ENCODE assay signal across 9 cellular contexts in genomic region chr14:91377700-91378652, GRCh38. TPM values are rescaled to one million over a fixed set of nuclear protein-coding genes. Genes with fewer than 3 reads are reported as not detected.
DNase-seq lines count a peak whose midpoint lies in the region; ATAC-seq and TF ChIP-seq lines count a peak whose summit lies in the region.
"Had no signal": no experiment of that assay in that cellular context is flagged by ENCODE, and none has a peak within 500 bp of the region (broad histone marks: within the 10 kb centered on the region; RNA-seq: fewer than 3 reads in every experiment).

No MANE protein-coding gene starts in this region.

- H3K36me3 ChIP-seq in OCI-LY1 (ENCODE audit: insufficient read depth, low read length) (peaks cover 24% of the 10 kb centered on the region; the same call in 1 of the 2 replicates), colonic mucosa (no peaks in the 10 kb centered on the region)

- DNase-seq in activated CD8-positive, alpha-beta memory T cell treated with anti-CD3 and anti-CD28 coated beads, Interleukin-2, amount 10 ng/mL, durations not matched to agents 7 days and 5 days, result peak; percentile 60
- DNase-seq in activated CD8-positive, alpha-beta memory T cell treated with anti-CD3 and anti-CD28 coated beads, Interleukin-2, amount 50 U/mL, for 48 hours, result no peak
- DNase-seq in colonic mucosa (no peak), chondrocyte (ENCODE audit: low spot score) (no peak), midbrain (lab: John Stamatoyannopoulos, UW) (no peak)
- peak; percentile 41 to 77 for DNase-seq in stimulated activated effector memory CD8-positive, alpha-beta T cell treated with anti-CD3 and anti-CD28 coated beads, Interleukin-12 subunit alpha, Interleukin-12 subunit beta, amount 100 ng/mL, for 72 hours (ENCODE audit: low spot score in 2 of 2)

- no peaks in the 10 kb centered on the region for H3K9me2 ChIP-seq in OCI-LY1 (ENCODE audit: low read depth, low read length)

- H3K9me3 ChIP-seq in OCI-LY1 (ENCODE audit: low read length) (no peaks in the 10 kb centered on the region), colonic mucosa (no peaks in the 10 kb centered on the region)

- no peaks in the 10 kb centered on the region for H4K20me1 ChIP-seq in OCI-LY1 (ENCODE audit: insufficient read depth, low read length)

- H3K27ac Mint-ChIP-seq in activated CD8-positive, alpha-beta memory T cell treated with anti-CD3 and anti-CD28 coated beads, Interleukin-2, amount 10 ng/mL, durations not matched to agents 7 days and 5 days, result peak overlapping the region; percentile 96
- peak overlapping the region; percentile 93 for H3K27ac Mint-ChIP-seq in stimulated activated effector memory CD8-positive, alpha-beta T cell treated with anti-CD3 and anti-CD28 coated beads, Interleukin-12 subunit alpha, Interleukin-12 subunit beta, amount 100 ng/mL, for 72 hours
- H3K27ac Mint-ChIP-seq in chondrocyte (ENCODE audit: unreplicated experiment), result no peak overlapping the region

- H3K27me3 Mint-ChIP-seq in activated CD8-positive, alpha-beta memory T cell treated with anti-CD3 and anti-CD28 coated beads, Interleukin-2, amount 10 ng/mL, durations not matched to agents 7 days and 5 days, result no peaks in the 10 kb centered on the region
- H3K27me3 Mint-ChIP-seq in chondrocyte (ENCODE audit: low read depth), result peaks cover 5% of the 10 kb centered on the region

- H3K9me3 Mint-ChIP-seq in activated CD8-positive, alpha-beta memory T cell treated with anti-CD3 and anti-CD28 coated beads, Interleukin-2, amount 10 ng/mL, durations not matched to agents 7 days and 5 days (ENCODE audit: low read depth), result no peaks in the 10 kb centered on the region
- H3K9me3 Mint-ChIP-seq in stimulated activated effector memory CD8-positive, alpha-beta T cell treated with anti-CD3 and anti-CD28 coated beads, Interleukin-12 subunit alpha, Interleukin-12 subunit beta, amount 100 ng/mL, for 72 hours, result no peaks in the 10 kb centered on the region
- H3K9me3 Mint-ChIP-seq in chondrocyte (ENCODE audit: low read depth), result no peaks in the 10 kb centered on the region

- H3F3A ChIP-seq in OCI-LY1 (ENCODE audit: insufficient read depth, low read length), result no peaks in the 10 kb centered on the region; the same call in 1 of the 2 replicates

- peak; percentile 10 for ATAC-seq in activated CD8-positive, alpha-beta memory T cell treated with anti-CD3 and anti-CD28 coated beads, Interleukin-2, amount 10 ng/mL, durations not matched to agents 7 days and 5 days
- peak; percentile 87 for ATAC-seq in stimulated activated effector memory CD8-positive, alpha-beta T cell treated with anti-CD3 and anti-CD28 coated beads, Interleukin-12 subunit alpha, Interleukin-12 subunit beta, amount 100 ng/mL, for 72 hours
- no peak for ATAC-seq in HG03097 (IDR thresholded peaks at IDR 0.05; ENCODE audit: low FRiP score, unreplicated experiment)

- TF ChIP-seq CTCF in OCI-LY1 (IDR thresholded peaks at IDR 0.05; ENCODE audit: low read length), result peak; percentile 42
- TF ChIP-seq CTCF in colonic mucosa (IDR thresholded peaks at IDR 0.05), result no peak
- no peak for TF ChIP-seq CTCF in chondrocyte (IDR thresholded peaks at IDR 0.05)

- intact Hi-C loops in colonic mucosa (cut with DNase I), result no loop called here

- no peak overlapping the region for H2AFZ ChIP-seq in OCI-LY1 (ENCODE audit: low read length)

- H3K4me1 Mint-ChIP-seq in activated CD8-positive, alpha-beta memory T cell treated with anti-CD3 and anti-CD28 coated beads, Interleukin-2, amount 10 ng/mL, durations not matched to agents 7 days and 5 days, result peaks cover 100% of the 10 kb centered on the region
- H3K4me1 Mint-ChIP-seq in stimulated activated effector memory CD8-positive, alpha-beta T cell treated with anti-CD3 and anti-CD28 coated beads, Interleukin-12 subunit alpha, Interleukin-12 subunit beta, amount 100 ng/mL, for 72 hours, result peaks cover 100% of the 10 kb centered on the region
- peaks cover 38% of the 10 kb centered on the region for H3K4me1 Mint-ChIP-seq in chondrocyte (ENCODE audit: low read depth)

- H3K27me3 ChIP-seq in OCI-LY1 (ENCODE audit: insufficient read depth, low read length) (no peaks in the 10 kb centered on the region), colonic mucosa (no peaks in the 10 kb centered on the region)

- H3K4me1 ChIP-seq in OCI-LY1 (ENCODE audit: insufficient read depth, low read length, severe bottlenecking) (peaks cover 100% of the 10 kb centered on the region), colonic mucosa (peaks cover 17% of the 10 kb centered on the region)

- CTCF ChIA-PET in activated CD8-positive, alpha-beta memory T cell treated with anti-CD3 and anti-CD28 coated beads, Interleukin-2, amount 10 ng/mL, durations not matched to agents 7 days and 5 days (lab: Charles Lee), result interaction anchor here (0.8 to 16.4 kb wide), 8 partner anchors 9 to 52 kb away, joined by 3 to 238 read pairs (median 6); partner anchors contain the start of gene CCDC88C

- H3K4me3 Mint-ChIP-seq in activated CD8-positive, alpha-beta memory T cell treated with anti-CD3 and anti-CD28 coated beads, Interleukin-2, amount 10 ng/mL, durations not matched to agents 7 days and 5 days, result peak overlapping the region; percentile 2
- H3K4me3 Mint-ChIP-seq in stimulated activated effector memory CD8-positive, alpha-beta T cell treated with anti-CD3 and anti-CD28 coated beads, Interleukin-12 subunit alpha, Interleukin-12 subunit beta, amount 100 ng/mL, for 72 hours, result peak overlapping the region; percentile 68
- H3K4me3 Mint-ChIP-seq in chondrocyte (ENCODE audit: unreplicated experiment), result no peak overlapping the region

- H3K79me2 ChIP-seq in OCI-LY1 (ENCODE audit: insufficient read depth, low read length), result peaks cover 62% of the 10 kb centered on the region

- H3K4me3 ChIP-seq in OCI-LY1 (ENCODE audit: low read depth, low read length, poor library complexity, severe bottlenecking) (peak overlapping the region; percentile 48), colonic mucosa (no peak overlapping the region)

- H3K4me2 ChIP-seq in OCI-LY1 (ENCODE audit: low read length), result peak overlapping the region; percentile 75

- H3K27ac ChIP-seq in OCI-LY1 (ENCODE audit: low read depth, low read length, poor library complexity, severe bottlenecking), result peak overlapping the region; percentile 99
- H3K27ac ChIP-seq in colonic mucosa, result peak overlapping the region; percentile 53

- H3K36me3 Mint-ChIP-seq in activated CD8-positive, alpha-beta memory T cell treated with anti-CD3 and anti-CD28 coated beads, Interleukin-2, amount 10 ng/mL, durations not matched to agents 7 days and 5 days, result peaks cover 31% of the 10 kb centered on the region
- peaks cover 86% of the 10 kb centered on the region for H3K36me3 Mint-ChIP-seq in stimulated activated effector memory CD8-positive, alpha-beta T cell treated with anti-CD3 and anti-CD28 coated beads, Interleukin-12 subunit alpha, Interleukin-12 subunit beta, amount 100 ng/mL, for 72 hours
- no peaks in the 10 kb centered on the region for H3K36me3 Mint-ChIP-seq in chondrocyte (ENCODE audit: low read depth)

- H3K9ac ChIP-seq in OCI-LY1 (ENCODE audit: low read length) (peak overlapping the region; percentile 66), colonic mucosa (ENCODE audit: low read depth in 2 of 2, low read length in 2 of 2) (peak overlapping the region in 1 of 2 donors; percentile 56)
- H3K9ac ChIP-seq: KMS-11 had no signal

RNA-seq across cellular contexts. Expression of gene CCDC88C, which starts 39.6 kb away (rescaled TPM):
- total RNA-seq in activated CD8-positive, alpha-beta memory T cell treated with anti-CD3 and anti-CD28 coated beads, Interleukin-2, amount 10 ng/mL, durations not matched to agents 7 days and 5 days, result 100 to 1,000 TPM; 151 to 214 TPM
- total RNA-seq in colonic mucosa (10 to 100 TPM; 45.6 to 48.0 TPM), chondrocyte (1.1 to 3.6 TPM (median 2.3 TPM) in 3 replicates)

Comparison
In these comparisons a context has a peak if more than half of its experiments do, and no peak if none do; other contexts are left out.
1. DNase-seq: peak in activated CD8-positive, alpha-beta memory T cell treated with anti-CD3 and anti-CD28 coated beads, Interleukin-2, amount 10 ng/mL, durations not matched to agents 7 days and 5 days (single experiment) and stimulated activated effector memory CD8-positive, alpha-beta T cell treated with anti-CD3 and anti-CD28 coated beads, Interleukin-12 subunit alpha, Interleukin-12 subunit beta, amount 100 ng/mL, for 72 hours (2 of 2); none in activated CD8-positive, alpha-beta memory T cell treated with anti-CD3 and anti-CD28 coated beads, Interleukin-2, amount 50 U/mL, for 48 hours (single experiment), colonic mucosa (single experiment), chondrocyte (single experiment) and midbrain (single experiment).
2. RNA of gene CCDC88C, which starts 39.6 kb away (total RNA-seq): 151 to 214 TPM in activated CD8-positive, alpha-beta memory T cell treated with anti-CD3 and anti-CD28 coated beads, Interleukin-2, amount 10 ng/mL, durations not matched to agents 7 days and 5 days and 45.6 to 48.0 TPM in colonic mucosa; 1.1 to 3.6 TPM in chondrocyte; every median in the first group is over 10 times any median in the second.